Comparison of ENCODE assay signal across 8 cellular contexts in the genomic region with DNA sequence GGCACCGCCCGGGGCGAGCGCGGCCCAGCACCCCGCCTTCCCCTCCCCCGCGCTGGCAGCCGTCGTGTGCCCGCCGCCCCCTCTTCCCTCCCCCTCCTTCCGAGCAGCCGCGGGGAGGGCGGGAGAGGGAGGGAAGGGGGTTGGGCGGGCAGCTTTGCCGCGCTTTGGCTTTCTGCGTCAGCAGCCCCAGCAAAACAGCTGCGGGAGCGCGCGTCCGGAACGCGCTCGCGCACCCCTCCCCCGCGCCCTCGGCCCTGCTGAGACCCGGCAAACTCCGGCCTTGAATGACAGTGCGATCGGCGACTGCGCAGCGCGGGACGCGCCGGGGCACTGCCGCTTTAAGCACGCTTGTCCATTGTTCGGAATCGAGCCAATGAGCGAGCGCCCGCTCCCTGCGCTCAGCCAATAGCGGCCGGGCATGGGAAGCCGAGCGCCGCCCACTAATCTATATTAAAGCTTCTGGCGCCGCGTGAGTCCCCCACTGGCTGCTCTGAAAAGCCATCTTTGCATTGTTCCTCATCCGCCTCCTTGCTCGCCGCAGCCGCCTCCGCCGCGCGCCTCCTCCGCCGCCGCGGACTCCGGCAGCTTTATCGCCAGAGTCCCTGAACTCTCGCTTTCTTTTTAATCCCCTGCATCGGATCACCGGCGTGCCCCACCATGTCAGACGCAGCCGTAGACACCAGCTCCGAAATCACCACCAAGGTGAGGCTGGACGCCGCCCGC.
DNase-seq lines count a peak whose midpoint lies in the region; ATAC-seq and TF ChIP-seq lines count a peak whose summit lies in the region.

Gene PTMA (plus strand): TSS at position 476 of the 723 bp plus-strand sequence. CDS start 182 bp downstream, at position 658.

- H3K4me3 ChIP-seq in AG09309 (ENCODE audit: control insufficient read depth, low read depth, low read length) = peak within 1 kb of the TSS; percentile 76

- TF ChIP-seq CTCF in AG09309 (IDR thresholded peaks at IDR 0.05; ENCODE audit: control insufficient read depth, insufficient read depth, low read depth, low read length, missing control alignments) = no peak

- peak; percentile 54 for ATAC-seq in GM19035 (IDR thresholded peaks at IDR 0.05; ENCODE audit: unreplicated experiment)
- ATAC-seq in HG03354 (IDR thresholded peaks at IDR 0.05; ENCODE audit: poor library complexity, severe bottlenecking, unreplicated experiment) = peak; percentile 63
- peak; percentile 76 for ATAC-seq in activated CD4-positive, CD25-positive, alpha-beta regulatory T cell treated with anti-CD3 and anti-CD28 coated beads, Interleukin-2, amount 50 U/mL, for 24 hours

- DNase-seq in AG09309 (ENCODE audit: low read depth) (peak; percentile 98), NCI-H446 treated with DMSO at 0.1 percent for 48 hours (lab: John Stamatoyannopoulos, UW) (peak; percentile 98), cerebellar cortex (ENCODE audit: low spot score) (peak; percentile 99), islet precursor cell (peak; percentile 100)
- peak; percentile 98 to 99 (median 99) for DNase-seq in stimulated activated CD4-positive, alpha-beta T cell treated with anti-CD3 and anti-CD28 coated beads, Interleukin-12 subunit alpha, Interleukin-12 subunit beta, amount 100 ng/mL, for 48 hours (ENCODE audit: low read depth in 2 of 3, low spot score in 1 of 3)

Comparison
In these comparisons a context has a peak if more than half of its experiments do, and no peak if none do; other contexts are left out.
1. Peak in every context shown above with its lines: DNase-seq, ATAC-seq and H3K4me3 ChIP-seq.